Comparison of ENCODE assay signal across 12 cellular contexts in the genomic region with DNA sequence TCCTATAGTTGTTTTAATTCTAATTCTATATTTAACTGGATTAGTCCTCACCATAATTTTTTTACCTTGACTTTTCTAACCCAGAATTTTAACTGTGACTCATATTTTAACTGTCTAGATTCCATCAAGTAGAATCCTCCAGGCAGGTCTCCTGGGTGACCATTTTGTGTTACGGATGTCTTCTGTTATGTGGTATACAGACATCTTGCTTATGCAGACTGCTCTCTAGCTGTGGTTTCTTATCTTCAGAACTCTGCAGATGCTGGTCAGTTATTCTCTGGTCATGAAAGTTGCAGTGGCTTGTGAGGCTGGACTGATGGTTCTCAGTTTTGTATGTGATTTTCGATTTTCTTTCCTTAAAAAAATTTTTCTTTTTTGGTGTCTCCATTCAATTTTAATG.
A peak's percentile ranks its signal among the peaks of the same experiment; 100 is the strongest.
DNase-seq lines count a peak whose midpoint lies in the region; ATAC-seq lines count a peak whose summit lies in the region.
"Had no signal": no experiment of that assay in that cellular context is flagged by ENCODE, and none has a peak within 500 bp of the region (broad histone marks: within the 10 kb centered on the region; RNA-seq: fewer than 3 reads in every experiment).

No MANE protein-coding gene starts in this region.

- peak; percentile 13 for DNase-seq in OCI-M2 (lab: John Stamatoyannopoulos, UW; ENCODE audit: unreplicated experiment)
- peak; percentile 83 for DNase-seq in iris pigment epithelial cell (ENCODE audit: low read depth)
- DNase-seq in NOMO-1 (lab: John Stamatoyannopoulos, UW; ENCODE audit: unreplicated experiment in 2 of 2) = no peak
- DNase-seq in NCI-H2107 treated with DMSO at 0.1 percent for 48 hours (lab: John Stamatoyannopoulos, UW; ENCODE audit: unreplicated experiment) = no peak
- no peak for DNase-seq in NCI-H774 (lab: John Stamatoyannopoulos, UW)
- DNase-seq: immature natural killer cell, NCI-H446 treated with DMSO at 0.1 percent for 48 hours, SHP77 had no signal

- ATAC-seq in GM18520 (IDR thresholded peaks at IDR 0.05; ENCODE audit: unreplicated experiment) = peak; percentile 43
- ATAC-seq in HG02798 (IDR thresholded peaks at IDR 0.05; ENCODE audit: poor library complexity, unreplicated experiment) = peak; percentile 97
- ATAC-seq in HG03354 (IDR thresholded peaks at IDR 0.05; ENCODE audit: poor library complexity, severe bottlenecking, unreplicated experiment) = no peak
- ATAC-seq: activated CD4-positive, CD25-positive, alpha-beta regulatory T cell treated with anti-CD3 and anti-CD28 coated beads, Interleukin-2, amount 50 U/mL, for 24 hours had no signal

Comparison
In these comparisons a context has a peak if more than half of its experiments do, and no peak if none do; other contexts are left out.
1. DNase-seq: peak in OCI-M2 (single experiment) and iris pigment epithelial cell (single experiment); none in NOMO-1 (0 of 2), NCI-H2107 treated with DMSO at 0.1 percent for 48 hours (single experiment) and NCI-H774 (single experiment).